8 cellular contexts compared by ENCODE assay signal in genomic region chr2:215619989-215620388, GRCh38.
DNase-seq lines count a peak whose midpoint lies in the region; ATAC-seq and TF ChIP-seq lines count a peak whose summit lies in the region.

No MANE protein-coding gene starts in this region.

- ATAC-seq in esophagus mucosa, result peak; percentile 64

- H3K36me3 ChIP-seq in stomach, result no peaks in the 10 kb centered on the region
- H3K36me3 ChIP-seq in thyroid gland, result no peaks in the 10 kb centered on the region

- H3K9me3 ChIP-seq in stomach, result no peaks in the 10 kb centered on the region
- no peaks in the 10 kb centered on the region for H3K9me3 ChIP-seq in thyroid gland

- H3K4me3 ChIP-seq in stomach (no peak overlapping the region), thyroid gland (replicated peaks in 1 of 3) (no peak overlapping the region)

- H3K27ac ChIP-seq in stomach (no peak overlapping the region), thyroid gland (no peak overlapping the region)

- H3K27me3 ChIP-seq in stomach (no peaks in the 10 kb centered on the region), thyroid gland (no peaks in the 10 kb centered on the region)

- no peak for TF ChIP-seq EP300 in stomach (IDR thresholded peaks at IDR 0.05)

- WGBS in stomach, 5 donors, result 41 to 72% (median 54%) methylated on average over 10 of the region's 10 CpGs
- WGBS in thyroid gland, 2 donors, result 75% methylated on average over 10 of the region's 10 CpGs

- intact Hi-C loops in stomach (cut with DNase I; ENCODE audit: low total_unique reads), result loop anchor here (10.0 kb wide), 1 partner anchor 175 kb away; no protein-coding TSS in a partner anchor
- intact Hi-C loops in thyroid gland (cut with DNase I), result no loop called here

- TF ChIP-seq POLR2A in stomach (IDR thresholded peaks at IDR 0.05) (no peak), thyroid gland (IDR thresholded peaks at IDR 0.05) (no peak)

- peaks cover 0 to 23% (median 10%) of the 10 kb centered on the region in 4 donors for H3K4me1 ChIP-seq in stomach
- H3K4me1 ChIP-seq in thyroid gland, result no peaks in the 10 kb centered on the region

- TF ChIP-seq CTCF in stomach (IDR thresholded peaks at IDR 0.05), result no peak
- TF ChIP-seq CTCF in thyroid gland (IDR thresholded peaks at IDR 0.05), result no peak

- peak; percentile 75 for DNase-seq in SIG-M5 treated with dmso at 0.1 percent for 504 hours (lab: John Stamatoyannopoulos, UW; ENCODE audit: unreplicated experiment)
- DNase-seq in SIG-M5 (lab: John Stamatoyannopoulos, UW), result no peak
- DNase-seq in NCI-H748 (lab: John Stamatoyannopoulos, UW; ENCODE audit: unreplicated experiment), result peak; percentile 94
- DNase-seq in stomach, result peak; percentile 49
- no peak for DNase-seq in pons (ENCODE audit: low spot score)
- no peak for DNase-seq in cerebellum (ENCODE audit: low spot score)
- no peak for DNase-seq in thyroid gland

Comparison
In these comparisons a context has a peak if more than half of its experiments do, and no peak if none do; other contexts are left out.
1. DNase-seq: peak in SIG-M5 treated with dmso at 0.1 percent for 504 hours (single experiment), NCI-H748 (single experiment) and stomach (single experiment); none in SIG-M5 (single experiment), pons (single experiment), cerebellum (single experiment) and thyroid gland (0 of 2).